Comparison of ENCODE assay signal across 16 cellular contexts in genomic region chr1:56638248-56638647, GRCh38.
"Had no signal": no experiment of that assay in that cellular context is flagged by ENCODE, and none has a peak within 500 bp of the region (broad histone marks: within the 10 kb centered on the region; RNA-seq: fewer than 3 reads in every experiment).

No MANE protein-coding gene starts in this region.

- ATAC-seq: left cardiac atrium; lower lobe of right lung; natural killer cell; sciatic nerve; stimulated activated memory B cell treated with anti-CD40 and anti-IgM and Interleukin-4, amounts not matched to agents 10 μg/mL and 1 μg/mL and 100 μg/mL, for 72 hours; upper lobe of right lung had no signal

- DNase-seq: esophagus squamous epithelium; foreskin fibroblast; kidney; left cardiac atrium; left ventricle myocardium inferior; lower lobe of right lung; natural killer cell; posterior cingulate gyrus; spleen; stimulated activated CD4-positive, alpha-beta T cell treated with anti-CD3 and anti-CD28 coated beads, Interleukin-15, amount 100 ng/mL, for 24 hours; stimulated activated CD4-positive, alpha-beta T cell treated with anti-CD3 and anti-CD28 coated beads, Interleukin-1b, Interleukin-23, amount 100 ng/mL, for 48 hours; stimulated activated CD4-positive, alpha-beta T cell treated with anti-CD3 and anti-CD28 coated beads, Interleukin-4, amount 100 ng/mL, for 24 hours; tibial artery; upper lobe of right lung had no signal
